ENCODE assay signal across 8 cellular contexts in genomic region chr7:67185742-67186125, GRCh38.
DNase-seq lines count a peak whose midpoint lies in the region; ATAC-seq and TF ChIP-seq lines count a peak whose summit lies in the region.
"Not testable (repeated sequence)": the region's sequence is repeated elsewhere in the genome, so short reads cannot be mapped to it uniquely, and the experiment has no call there.

No MANE protein-coding gene starts in this region.

- H3K4me3 ChIP-seq in left lung, upper lobe of left lung: not testable (repeated sequence)

- peak overlapping the region; percentile 94 for H3K27ac Mint-ChIP-seq in central memory CD8-positive, alpha-beta T cell (ENCODE audit: low read depth)

- not testable (repeated sequence) for H3K27me3 ChIP-seq in left lung, upper lobe of left lung

- intact Hi-C loops in left lung (cut with DNase I) = not testable (repeated sequence)

- DNase-seq in central memory CD8-positive, alpha-beta T cell (ENCODE audit: low spot score in 2 of 2); left lung; upper lobe of left lung: not testable (repeated sequence)

- peaks cover 19% of the 10 kb centered on the region for H3K4me1 Mint-ChIP-seq in central memory CD8-positive, alpha-beta T cell

- not testable (repeated sequence) for H3K9me3 Mint-ChIP-seq in central memory CD8-positive, alpha-beta T cell

- not testable (repeated sequence) for H3K9me3 ChIP-seq in KOPT-K1 (ENCODE audit: insufficient read depth, low read length, poor library complexity, severe bottlenecking); left lung; upper lobe of left lung

- H3K36me3 Mint-ChIP-seq in central memory CD8-positive, alpha-beta T cell (ENCODE audit: insufficient read depth) = not testable (repeated sequence)

- not testable (repeated sequence) for TF ChIP-seq CTCF in left lung (IDR thresholded peaks at IDR 0.05); upper lobe of left lung (IDR thresholded peaks at IDR 0.05)

- 42 to 67% methylated on average over 1 of the region's 2 CpGs for WGBS in upper lobe of left lung, 2 donors

- not testable (repeated sequence) for H3K27me3 Mint-ChIP-seq in central memory CD8-positive, alpha-beta T cell

- H3K27ac ChIP-seq in KOPT-K1 (ENCODE audit: low read depth, low read length, poor library complexity, severe bottlenecking) = peak overlapping the region; percentile 31
- not testable (repeated sequence) for H3K27ac ChIP-seq in left lung, upper lobe of left lung

- ATAC-seq in GM18867 (IDR thresholded peaks at IDR 0.05; ENCODE audit: unreplicated experiment) (peak; percentile 99), GM21381 (IDR thresholded peaks at IDR 0.05; ENCODE audit: unreplicated experiment) (peak; percentile 92), HG02763 (IDR thresholded peaks at IDR 0.05; ENCODE audit: unreplicated experiment) (peak; percentile 82), HG03159 (IDR thresholded peaks at IDR 0.05; ENCODE audit: unreplicated experiment) (peak; percentile 76), left lung (peak; percentile 71), upper lobe of left lung (ENCODE audit: low FRiP score in 2 of 2) (peak; percentile 49 to 55)
- peak; percentile 79 for ATAC-seq in central memory CD8-positive, alpha-beta T cell (replicated peaks; ENCODE audit: extremely low read depth, poor library complexity, severe bottlenecking)

- H3K36me3 ChIP-seq in KOPT-K1 (ENCODE audit: insufficient read depth, low read length); left lung; upper lobe of left lung: not testable (repeated sequence)

- H3K4me3 Mint-ChIP-seq in central memory CD8-positive, alpha-beta T cell = not testable (repeated sequence)

- TF ChIP-seq EP300 in upper lobe of left lung (IDR thresholded peaks at IDR 0.05) = not testable (repeated sequence)

- not testable (repeated sequence) for H3K4me1 ChIP-seq in left lung, upper lobe of left lung

- TF ChIP-seq POLR2A in upper lobe of left lung (IDR thresholded peaks at IDR 0.05) = not testable (repeated sequence)
